Comparison of ENCODE assay signal across 28 cellular contexts in the genomic region with DNA sequence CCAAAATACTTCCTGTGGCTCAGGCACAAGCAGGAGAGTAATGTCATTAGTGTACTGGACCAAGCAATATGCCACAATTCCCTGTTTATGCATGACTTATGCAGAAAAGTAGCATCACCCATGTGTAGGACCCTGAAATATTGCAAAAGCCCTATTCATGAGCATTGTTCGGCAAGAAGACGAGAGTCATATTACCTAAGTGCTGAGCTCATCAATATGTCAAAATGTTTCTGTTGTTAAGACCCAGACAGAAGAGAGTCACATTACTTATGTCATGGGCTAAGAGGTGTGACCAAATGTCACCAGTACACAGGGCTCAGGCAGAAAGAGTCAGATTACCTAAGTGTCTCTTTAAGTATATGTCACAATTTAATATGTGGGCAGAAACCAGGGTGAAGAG.
"Had no signal": no experiment of that assay in that cellular context is flagged by ENCODE, and none has a peak within 500 bp of the region (broad histone marks: within the 10 kb centered on the region; RNA-seq: fewer than 3 reads in every experiment).

No MANE protein-coding gene starts in this region.

- H3K4me1 ChIP-seq: colonic mucosa, esophagus muscularis mucosa, foreskin keratinocyte, gastrocnemius medialis, gastroesophageal sphincter, heart left ventricle, heart right ventricle had no signal

- H3K27ac ChIP-seq: colonic mucosa, coronary artery, dorsolateral prefrontal cortex, epithelial cell of prostate, esophagus muscularis mucosa, esophagus squamous epithelium, foreskin keratinocyte, gastroesophageal sphincter, heart left ventricle, heart right ventricle had no signal

- ATAC-seq: effector memory CD8-positive, alpha-beta T cell; esophagus mucosa; foreskin keratinocyte; gastroesophageal sphincter; heart left ventricle; heart right ventricle had no signal

- H3K36me3 ChIP-seq: colonic mucosa, esophagus muscularis mucosa, esophagus squamous epithelium, gastrocnemius medialis, gastroesophageal sphincter, heart left ventricle, heart right ventricle had no signal

- DNase-seq: colonic mucosa; cortex of kidney; dermis blood vessel endothelial cell; dorsolateral prefrontal cortex; effector CD4-positive, alpha-beta T cell; effector CD8-positive, alpha-beta T cell; effector memory CD4-positive, alpha-beta T cell; effector memory CD8-positive, alpha-beta T cell; endodermal cell; erythroblast; esophagus squamous epithelium; foreskin fibroblast; foreskin keratinocyte; foreskin melanocyte; glutamatergic neuron; head of caudate nucleus; heart left ventricle; heart right ventricle had no signal

- H3K9me3 ChIP-seq: colonic mucosa, esophagus muscularis mucosa, esophagus squamous epithelium, gastrocnemius medialis, gastroesophageal sphincter, heart left ventricle, heart right ventricle had no signal

- FAIRE-seq: colon, endometrium, endothelial cell of umbilical vein, frontal cortex had no signal

- H3K27me3 ChIP-seq: colonic mucosa, dorsolateral prefrontal cortex, esophagus muscularis mucosa, esophagus squamous epithelium, foreskin keratinocyte, gastrocnemius medialis, gastroesophageal sphincter, heart left ventricle, heart right ventricle had no signal

- H3K4me3 ChIP-seq: colonic mucosa, coronary artery, dorsolateral prefrontal cortex, esophagus muscularis mucosa, esophagus squamous epithelium, gastrocnemius medialis, gastroesophageal sphincter, heart left ventricle, heart right ventricle had no signal
